In the genomic region with DNA sequence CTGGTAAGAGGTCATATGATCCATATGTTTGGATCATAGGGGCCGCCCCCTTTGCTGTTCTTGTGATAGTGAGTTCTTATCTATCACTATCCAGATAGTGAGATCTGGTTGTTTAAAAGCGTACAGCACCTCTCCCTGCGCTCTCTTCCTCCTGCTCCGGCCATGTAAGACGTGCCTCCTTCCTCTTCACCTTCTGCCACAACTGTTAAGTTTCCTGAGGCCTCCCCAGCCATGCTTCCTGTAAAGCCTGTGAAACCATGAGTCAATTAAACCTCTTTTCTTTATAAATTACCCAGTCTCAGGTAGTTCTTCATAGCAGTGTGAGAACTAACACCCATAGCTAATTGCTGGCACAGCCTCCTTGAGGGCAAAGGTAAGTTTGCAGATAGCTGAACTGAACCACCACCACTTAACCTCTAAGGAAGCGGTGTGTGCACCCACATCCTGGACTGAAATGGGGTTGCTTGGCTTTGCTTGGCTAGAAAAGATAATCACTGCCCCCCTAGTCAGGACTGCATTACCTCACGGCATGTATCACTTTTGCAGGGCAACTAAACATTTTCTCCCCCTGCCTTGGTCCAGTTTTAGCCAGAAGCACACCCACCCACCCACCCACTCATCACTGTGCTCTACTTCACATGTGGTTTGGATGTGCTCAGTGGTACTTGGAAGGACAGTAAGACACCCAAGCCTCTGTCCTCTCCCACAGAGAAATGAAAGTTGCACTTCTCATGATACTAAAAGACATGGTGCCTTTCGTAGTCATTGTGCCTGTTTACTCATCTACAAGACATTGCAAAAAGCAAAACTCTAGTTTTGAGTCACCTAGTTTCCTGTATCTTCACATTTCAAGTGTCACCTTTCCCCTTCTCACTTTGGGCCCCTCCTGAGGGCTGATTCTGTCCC, we compare ENCODE assay signal across 8 cellular contexts. TPM values are rescaled to one million over a fixed set of nuclear protein-coding genes. Genes with fewer than 3 reads are reported as not detected.
DNase-seq lines count a peak whose midpoint lies in the region; ATAC-seq, FAIRE-seq and TF ChIP-seq lines count a peak whose summit lies in the region.

No MANE protein-coding gene starts in this region.

- no peak overlapping the region for H3K4me3 Mint-ChIP-seq in osteocyte (ENCODE audit: unreplicated experiment)

- H3K4me1 Mint-ChIP-seq in osteocyte (ENCODE audit: unreplicated experiment), result no peaks in the 10 kb centered on the region

- H3K36me3 Mint-ChIP-seq in osteocyte (ENCODE audit: unreplicated experiment), result peaks cover 32% of the 10 kb centered on the region

- H3K9me3 Mint-ChIP-seq in osteocyte (ENCODE audit: unreplicated experiment), result no peaks in the 10 kb centered on the region

- no peaks in the 10 kb centered on the region for H3K27me3 Mint-ChIP-seq in osteocyte (ENCODE audit: unreplicated experiment)

- TF ChIP-seq CTCF in osteocyte (IDR thresholded peaks at IDR 0.05), result no peak

- no peak overlapping the region for H3K27ac Mint-ChIP-seq in osteocyte (ENCODE audit: unreplicated experiment)

- intact Hi-C loops in left ventricle myocardium superior (cut with micrococcal nuclease), result no loop called here

- DNase-seq in GM19239 (ENCODE audit: insufficient read length, low spot score) (peak; percentile 73), activated T-cell treated with anti-CD3 and anti-CD28 coated beads for 1 hour (ENCODE audit: low read depth) (peak; percentile 29), left ventricle myocardium superior (no peak), A172 (ENCODE audit: low spot score) (no peak), osteocyte (ENCODE audit: extremely low spot score, unreplicated experiment) (no peak), hypothalamus (lab: John Stamatoyannopoulos, UW) (no peak)
- DNase-seq in stimulated activated CD4-positive, alpha-beta T cell treated with anti-CD3 and anti-CD28 coated beads, Interleukin-15, amount 100 ng/mL, for 24 hours, result peak; percentile 70

- peak; percentile 90 for FAIRE-seq in GM19239 (lab: Jason Lieb, UNC)

- ATAC-seq in HG03139 (IDR thresholded peaks at IDR 0.05; ENCODE audit: unreplicated experiment) (peak; percentile 76), left ventricle myocardium superior (no peak)

RNA-seq across cellular contexts. Expression of a gene that starts 23.1 kb away (rescaled TPM):
- total RNA-seq in left ventricle myocardium superior (2.2 TPM), osteocyte (0.08 TPM in 1 of 2 replicates, not detected in the other)
- total RNA-seq in A172 (2014; rRNA removed; shearing (Covaris generic)), result not detected in 2 replicates

RNA-seq across cellular contexts. Expression of a gene that starts 33.2 kb away (rescaled TPM):
- total RNA-seq in left ventricle myocardium superior (62.3 TPM), osteocyte (92.2 and 93.0 TPM in 2 replicates)
- 117 and 123 TPM in 2 replicates for total RNA-seq in A172 (2014; rRNA removed; shearing (Covaris generic))

RNA-seq across cellular contexts. Expression of a gene that starts 36.3 kb away (rescaled TPM):
- total RNA-seq in left ventricle myocardium superior (449 TPM), osteocyte (112 and 113 TPM in 2 replicates)
- 216 and 251 TPM in 2 replicates for total RNA-seq in A172 (2014; rRNA removed; shearing (Covaris generic))

RNA-seq across cellular contexts. Expression of a gene that starts 59.7 kb away (rescaled TPM):
- total RNA-seq in left ventricle myocardium superior, result 2.7 TPM
- total RNA-seq in A172 (2014; rRNA removed; shearing (Covaris generic)), result 4.2 and 5.3 TPM in 2 replicates
- 31.8 and 32.1 TPM in 2 replicates for total RNA-seq in osteocyte

Comparison
In these comparisons a context has a peak if more than half of its experiments do, and no peak if none do; other contexts are left out.
1. DNase-seq: peak in GM19239 (single experiment), activated T-cell treated with anti-CD3 and anti-CD28 coated beads for 1 hour (single experiment) and stimulated activated CD4-positive, alpha-beta T cell treated with anti-CD3 and anti-CD28 coated beads, Interleukin-15, amount 100 ng/mL, for 24 hours (single experiment); none in left ventricle myocardium superior (single experiment), A172 (single experiment), osteocyte (single experiment) and hypothalamus (0 of 51).